In genomic region chr2:190860985-190861721, GRCh38 we compare ENCODE assay signal across 11 cellular contexts. TPM values are rescaled to one million over a fixed set of nuclear protein-coding genes. Genes with fewer than 3 reads are reported as not detected.
DNase-seq lines count a peak whose midpoint lies in the region; ATAC-seq and TF ChIP-seq lines count a peak whose summit lies in the region.
"Had no signal": no experiment of that assay in that cellular context is flagged by ENCODE, and none has a peak within 500 bp of the region (broad histone marks: within the 10 kb centered on the region; RNA-seq: fewer than 3 reads in every experiment).

No MANE protein-coding gene starts in this region.

- H3K9me3 Mint-ChIP-seq in HFFc6 = no peaks in the 10 kb centered on the region

- H3K27ac Mint-ChIP-seq in HFFc6 = peak overlapping the region; percentile 87
- H3K27ac Mint-ChIP-seq: B cell had no signal

- DNase-seq in A172 (ENCODE audit: low spot score) (peak; percentile 84), HFFc6 (peak; percentile 83), astrocyte of the cerebellum (ENCODE audit: low read depth) (peak; percentile 91), iris pigment epithelial cell (ENCODE audit: low read depth) (peak; percentile 80), SIG-M5 (lab: John Stamatoyannopoulos, UW) (no peak)
- no peak for DNase-seq in stimulated activated CD4-positive, alpha-beta T cell treated with anti-CD3 and anti-CD28 coated beads, Interleukin-12 subunit alpha, Interleukin-12 subunit beta, amount 100 ng/mL, for 4 hours
- DNase-seq: NCI-H1417 treated with DMSO at 0.1 percent for 48 hours had no signal

- no peaks in the 10 kb centered on the region for H3K36me3 Mint-ChIP-seq in HFFc6 (ENCODE audit: low read depth)

- in situ Hi-C loops in astrocyte of the cerebellum (cut with HindIII; ENCODE audit: low sequenced_read_pairs) = no loop called here

- H3K27me3 Mint-ChIP-seq in HFFc6 (ENCODE audit: insufficient read depth) = peaks cover 3% of the 10 kb centered on the region; the same call in 1 of the 2 replicates
- H3K27me3 Mint-ChIP-seq: B cell had no signal

- ATAC-seq in GM18907 (IDR thresholded peaks at IDR 0.05; ENCODE audit: unreplicated experiment) = no peak
- ATAC-seq in HG02588 (IDR thresholded peaks at IDR 0.05; ENCODE audit: unreplicated experiment) = no peak

- peak overlapping the region; percentile 79 for H3K4me3 Mint-ChIP-seq in HFFc6
- H3K4me3 Mint-ChIP-seq: B cell had no signal

- H3K4me3 ChIP-seq in astrocyte of the cerebellum (ENCODE audit: low read depth, low read length) = no peak overlapping the region
- H3K4me3 ChIP-seq: prostate gland had no signal

- peaks cover 93% of the 10 kb centered on the region for H3K4me1 Mint-ChIP-seq in HFFc6 (ENCODE audit: low read depth)
- H3K4me1 Mint-ChIP-seq: B cell had no signal

- TF ChIP-seq CTCF in HFFc6 (IDR thresholded peaks at IDR 0.05) (no peak), astrocyte of the cerebellum (IDR thresholded peaks at IDR 0.05; ENCODE audit: low read depth, low read length, missing control alignments) (no peak)

RNA-seq across cellular contexts. Expression of gene GLS, which starts 19.5 kb away (rescaled TPM):
- 221 and 233 TPM in 2 replicates for total RNA-seq in A172 (2014; rRNA removed; shearing (Covaris generic))
- 100 to 1,000 TPM; 191 to 431 (median 201) TPM for total RNA-seq in HFFc6 (2021; fragmentation: NEBNext Ultra II Directional; extraction: Animal tissue kit (Norgen Biotek cat#: 25700))

Comparison
In these comparisons a context has a peak if more than half of its experiments do, and no peak if none do; other contexts are left out.
1. DNase-seq: peak in A172 (single experiment), HFFc6 (single experiment), astrocyte of the cerebellum (single experiment) and iris pigment epithelial cell (single experiment); none in SIG-M5 (single experiment) and stimulated activated CD4-positive, alpha-beta T cell treated with anti-CD3 and anti-CD28 coated beads, Interleukin-12 subunit alpha, Interleukin-12 subunit beta, amount 100 ng/mL, for 4 hours (single experiment).